8 cellular contexts compared by ENCODE assay signal in genomic region chr1:113871597-113872113, GRCh38. TPM values are rescaled to one million over a fixed set of nuclear protein-coding genes. Genes with fewer than 3 reads are reported as not detected.
DNase-seq lines count a peak whose midpoint lies in the region; ATAC-seq and TF ChIP-seq lines count a peak whose summit lies in the region.

Gene PTPN22, minus strand, starts transcription at chr1:113871712.

- ATAC-seq in GM18858 (IDR thresholded peaks at IDR 0.05; ENCODE audit: unreplicated experiment), result peak; percentile 85
- peak; percentile 74 for ATAC-seq in HG02970 (IDR thresholded peaks at IDR 0.05; ENCODE audit: low FRiP score, unreplicated experiment)
- peak; percentile 87 to 93 for ATAC-seq in left cardiac atrium

- CTCF ChIA-PET in RWPE1 (lab: Yijun Ruan, JAX), result no interaction called here

- no peak for TF ChIP-seq CTCF in RWPE1 (conservative IDR thresholded peaks at IDR 0.05; ENCODE audit: low read depth)

- POLR2A ChIA-PET in RWPE1 (lab: Yijun Ruan, JAX; ENCODE audit: low non-redundant PET), result no interaction called here

- intact Hi-C loops in left cardiac atrium (cut with DNase I), result no loop called here

- H3K27ac ChIP-seq in RWPE1, result no peak within 1 kb of the TSS

- DNase-seq in RPMI8226 (peak; percentile 12), left cardiac atrium (peak; percentile 25), RWPE1 (ENCODE audit: low spot score) (no peak), GM19240 (ENCODE audit: insufficient read length, low spot score) (no peak)
- DNase-seq in activated T-helper 9 cell treated with anti-CD3 and anti-CD28 coated beads, Interleukin-2, amount 50 U/mL, for 16 hours (ENCODE audit: low read depth), result peak; percentile 66
- DNase-seq in stimulated activated CD4-positive, alpha-beta T cell treated with anti-CD3 and anti-CD28 coated beads, TNF-alpha, amount 100 ng/mL, for 1 hour (ENCODE audit: low read depth in 3 of 3, low spot score in 1 of 3), result peak; percentile 39 to 63 (median 62)

RNA-seq across cellular contexts. Expression of gene PTPN22, which starts in this region (rescaled TPM):
- 1 to 10 TPM; 1.0 to 1.6 TPM for total RNA-seq in left cardiac atrium

Comparison
In these comparisons a context has a peak if more than half of its experiments do, and no peak if none do; other contexts are left out.
1. DNase-seq: peak in RPMI8226 (single experiment), activated T-helper 9 cell treated with anti-CD3 and anti-CD28 coated beads, Interleukin-2, amount 50 U/mL, for 16 hours (single experiment), left cardiac atrium (single experiment) and stimulated activated CD4-positive, alpha-beta T cell treated with anti-CD3 and anti-CD28 coated beads, TNF-alpha, amount 100 ng/mL, for 1 hour (3 of 3); none in RWPE1 (single experiment) and GM19240 (single experiment).
2. Peak in every context shown above with its lines, with median percentiles within 50 percentile points of each other: ATAC-seq.